In the genomic region with DNA sequence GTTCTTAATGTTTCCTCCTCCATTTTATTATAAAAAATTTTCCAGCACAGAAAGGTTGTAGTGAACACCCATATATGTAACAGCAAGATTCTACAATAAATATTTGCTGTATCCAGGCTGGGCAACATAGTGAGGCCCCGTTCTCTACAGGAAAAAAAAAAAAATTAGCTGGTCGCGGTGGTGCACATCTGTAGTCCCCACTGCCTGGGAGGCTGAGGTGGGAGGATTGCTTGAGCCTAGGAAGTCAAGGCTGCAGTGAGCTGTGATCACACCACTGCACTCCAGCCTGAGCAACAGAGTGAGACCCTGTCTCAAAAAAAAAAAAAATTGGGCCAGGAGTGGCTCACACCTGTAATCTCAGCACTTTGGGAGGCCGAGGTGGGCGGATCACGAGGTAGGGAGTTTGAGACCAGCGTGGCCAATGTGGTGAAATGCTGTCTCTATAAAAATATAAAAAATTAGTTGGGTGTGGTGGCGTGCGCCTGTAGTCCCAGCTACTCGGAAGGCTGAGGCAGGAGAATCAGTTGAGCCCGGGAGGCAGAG, we compare ENCODE assay signal across 7 cellular contexts. TPM values are rescaled to one million over a fixed set of nuclear protein-coding genes. Genes with fewer than 3 reads are reported as not detected.
DNase-seq lines count a peak whose midpoint lies in the region; ATAC-seq and TF ChIP-seq lines count a peak whose summit lies in the region.
"Not testable (repeated sequence)": the region's sequence is repeated elsewhere in the genome, so short reads cannot be mapped to it uniquely, and the experiment has no call there.

No MANE protein-coding gene starts in this region.

- H3K4me1 Mint-ChIP-seq in activated CD8-positive, alpha-beta memory T cell treated with anti-CD3 and anti-CD28 coated beads, Interleukin-2, amount 10 ng/mL, durations not matched to agents 7 days and 5 days, result peaks cover 37% of the 10 kb centered on the region

- H3K27ac ChIP-seq in OCI-LY1 (ENCODE audit: low read depth, low read length, poor library complexity, severe bottlenecking); brain microvascular endothelial cell; mesodermal cell (ENCODE audit: low read depth, low read length, severe bottlenecking); sigmoid colon: not testable (repeated sequence)

- CTCF ChIA-PET in activated CD8-positive, alpha-beta memory T cell treated with anti-CD3 and anti-CD28 coated beads, Interleukin-2, amount 10 ng/mL, durations not matched to agents 7 days and 5 days (lab: Charles Lee), result interaction anchor here (1.1 to 2.4 kb wide), 4 partner anchors 14 to 157 kb away, joined by 3 to 8 read pairs (median 4); a partner anchor contains a TSS

- not testable (repeated sequence) for TF ChIP-seq EP300 in sigmoid colon (IDR thresholded peaks at IDR 0.05)

- H3K4me2 ChIP-seq in OCI-LY1 (ENCODE audit: low read length), result peak overlapping the region; percentile 82

- peak overlapping the region; percentile 69 for H3K9ac ChIP-seq in OCI-LY1 (ENCODE audit: low read length)

- peak overlapping the region; percentile 54 for H3K27ac Mint-ChIP-seq in activated CD8-positive, alpha-beta memory T cell treated with anti-CD3 and anti-CD28 coated beads, Interleukin-2, amount 10 ng/mL, durations not matched to agents 7 days and 5 days

- H3K27me3 ChIP-seq in OCI-LY1 (ENCODE audit: insufficient read depth, low read length); brain microvascular endothelial cell (replicated peaks); sigmoid colon: not testable (repeated sequence)

- H3K9me3 ChIP-seq in OCI-LY1 (ENCODE audit: low read length); mesodermal cell (ENCODE audit: control insufficient read depth, low read length); sigmoid colon: not testable (repeated sequence)

- peaks cover 25% of the 10 kb centered on the region for H3K36me3 Mint-ChIP-seq in activated CD8-positive, alpha-beta memory T cell treated with anti-CD3 and anti-CD28 coated beads, Interleukin-2, amount 10 ng/mL, durations not matched to agents 7 days and 5 days

- DNase-seq in activated CD8-positive, alpha-beta memory T cell treated with anti-CD3 and anti-CD28 coated beads, Interleukin-2, amount 10 ng/mL, durations not matched to agents 7 days and 5 days; brain microvascular endothelial cell; fibroblast of mammary gland (ENCODE audit: low read depth): not testable (repeated sequence)
- peak; percentile 26 for DNase-seq in sigmoid colon

- H4K20me1 ChIP-seq in OCI-LY1 (ENCODE audit: insufficient read depth, low read length), result not testable (repeated sequence)

- intact Hi-C loops in sigmoid colon (cut with DNase I), result not testable (repeated sequence)

- H3K4me3 Mint-ChIP-seq in activated CD8-positive, alpha-beta memory T cell treated with anti-CD3 and anti-CD28 coated beads, Interleukin-2, amount 10 ng/mL, durations not matched to agents 7 days and 5 days, result peak overlapping the region; percentile 92

- WGBS in mesodermal cell (ENCODE audit: insufficient coverage in 2 of 2), 2 experiments, result 82 to 99% methylated on average over 7 to 11 of the region's 11 CpGs
- WGBS in sigmoid colon, 2 donors, result 76 to 81% methylated on average over 11 of the region's 11 CpGs

- not testable (repeated sequence) for H3F3A ChIP-seq in OCI-LY1 (ENCODE audit: insufficient read depth, low read length)

- not testable (repeated sequence) for TF ChIP-seq POLR2A in sigmoid colon (IDR thresholded peaks at IDR 0.05)

- not testable (repeated sequence) for H3K27me3 Mint-ChIP-seq in activated CD8-positive, alpha-beta memory T cell treated with anti-CD3 and anti-CD28 coated beads, Interleukin-2, amount 10 ng/mL, durations not matched to agents 7 days and 5 days

- in situ Hi-C loops in brain microvascular endothelial cell (cut with HindIII; ENCODE audit: low pct_ligation_motif_present, low sequenced_read_pairs), result not testable (repeated sequence)

- TF ChIP-seq CTCF in OCI-LY1 (IDR thresholded peaks at IDR 0.05; ENCODE audit: low read length); brain microvascular endothelial cell (IDR thresholded peaks at IDR 0.05; ENCODE audit: low read depth, low read length, missing control alignments); fibroblast of mammary gland (conservative IDR thresholded peaks at IDR 0.05; ENCODE audit: control insufficient read depth, insufficient read depth, low read depth, low read length); sigmoid colon (IDR thresholded peaks at IDR 0.05): not testable (repeated sequence)

- ATAC-seq in activated CD8-positive, alpha-beta memory T cell treated with anti-CD3 and anti-CD28 coated beads, Interleukin-2, amount 10 ng/mL, durations not matched to agents 7 days and 5 days, result not testable (repeated sequence)

- not testable (repeated sequence) for H3K9me3 Mint-ChIP-seq in activated CD8-positive, alpha-beta memory T cell treated with anti-CD3 and anti-CD28 coated beads, Interleukin-2, amount 10 ng/mL, durations not matched to agents 7 days and 5 days (ENCODE audit: low read depth)

- peaks cover 33% of the 10 kb centered on the region for H3K4me1 ChIP-seq in OCI-LY1 (ENCODE audit: insufficient read depth, low read length, severe bottlenecking)
- not testable (repeated sequence) for H3K4me1 ChIP-seq in mesodermal cell (ENCODE audit: control insufficient read depth, insufficient read depth, low read length, poor library complexity, severe bottlenecking)
- H3K4me1 ChIP-seq in sigmoid colon, result peaks cover 0 to 39% (median 33%) of the 10 kb centered on the region in 4 donors

- peaks cover 74% of the 10 kb centered on the region for H3K79me2 ChIP-seq in OCI-LY1 (ENCODE audit: insufficient read depth, low read length)

- H3K36me3 ChIP-seq in OCI-LY1 (ENCODE audit: insufficient read depth, low read length) (peaks cover 49% of the 10 kb centered on the region), mesodermal cell (ENCODE audit: control insufficient read depth, insufficient read depth, low read length) (peaks cover 16% of the 10 kb centered on the region), sigmoid colon (peaks cover 0 to 11% (median 0%) of the 10 kb centered on the region in 4 donors)
- not testable (repeated sequence) for H3K36me3 ChIP-seq in brain microvascular endothelial cell (replicated peaks)

- not testable (repeated sequence) for H2AFZ ChIP-seq in OCI-LY1 (ENCODE audit: low read length)

- not testable (repeated sequence) for H3K9me2 ChIP-seq in OCI-LY1 (ENCODE audit: low read depth, low read length)

- H3K4me3 ChIP-seq in GM08714 (ENCODE audit: low read length) (peak overlapping the region; percentile 94), OCI-LY1 (ENCODE audit: low read depth, low read length, poor library complexity, severe bottlenecking) (peak overlapping the region; percentile 70), brain microvascular endothelial cell (ENCODE audit: low read depth, low read length) (peak overlapping the region; percentile 17), fibroblast of mammary gland (ENCODE audit: control insufficient read depth, low read depth, low read length) (peak overlapping the region; percentile 89), mesodermal cell (ENCODE audit: extremely low read depth, insufficient read depth, low read length, poor library complexity, severe bottlenecking) (peak overlapping the region; percentile 82), sigmoid colon (peak overlapping the region in 3 of 4 donors; percentile 12 to 92 (median 79))

RNA-seq across cellular contexts. Expression of a gene that starts 3.4 kb away (rescaled TPM):
- 10 to 100 TPM; 84.4 to 97.3 TPM for total RNA-seq in activated CD8-positive, alpha-beta memory T cell treated with anti-CD3 and anti-CD28 coated beads, Interleukin-2, amount 10 ng/mL, durations not matched to agents 7 days and 5 days
- polyA plus RNA-seq in mesodermal cell (2013, experiment 1 of 2), result 29.5 TPM
- polyA plus RNA-seq in mesodermal cell (2013, experiment 2 of 2), result 26.5 TPM
- total RNA-seq in sigmoid colon, result 10 to 100 TPM; 24.3 to 46.0 (median 32.7) TPM
- 10 to 100 TPM in 1 of 3 donors, 1 to 10 TPM in 2; 5.4 to 24.2 (median 9.2) TPM for polyA plus RNA-seq in sigmoid colon

RNA-seq across cellular contexts. Expression of a gene that starts 13.6 kb away (rescaled TPM):
- 10 to 100 TPM; 53.2 to 73.0 TPM for total RNA-seq in activated CD8-positive, alpha-beta memory T cell treated with anti-CD3 and anti-CD28 coated beads, Interleukin-2, amount 10 ng/mL, durations not matched to agents 7 days and 5 days
- polyA plus RNA-seq in mesodermal cell (2013, experiment 1 of 2), result 34.4 TPM
- polyA plus RNA-seq in mesodermal cell (2013, experiment 2 of 2), result 31.7 TPM
- total RNA-seq in sigmoid colon, result 10 to 100 TPM; 16.8 to 22.5 (median 20.4) TPM
- polyA plus RNA-seq in sigmoid colon, result 10 to 100 TPM in 1 of 3 donors, 1 to 10 TPM in 2; 4.2 to 18.6 (median 5.4) TPM

Comparison
In these comparisons a context has a peak if more than half of its experiments do, and no peak if none do; other contexts are left out.
1. H3K4me3 ChIP-seq: peak in every context shown above with its lines; median percentile 94 in GM08714; 89 in fibroblast of mammary gland; 82 in mesodermal cell; 79 in sigmoid colon; 70 in OCI-LY1; 17 in brain microvascular endothelial cell.